In genomic region chr2:231563378-231563961, GRCh38 we compare ENCODE assay signal across 9 cellular contexts. TPM values are rescaled to one million over a fixed set of nuclear protein-coding genes. Genes with fewer than 3 reads are reported as not detected.
DNase-seq lines count a peak whose midpoint lies in the region; ATAC-seq and TF ChIP-seq lines count a peak whose summit lies in the region.
"Had no signal": no experiment of that assay in that cellular context is flagged by ENCODE, and none has a peak within 500 bp of the region (broad histone marks: within the 10 kb centered on the region; RNA-seq: fewer than 3 reads in every experiment).

No MANE protein-coding gene starts in this region.

- CTCF ChIA-PET in MCF 10A (lab: Yijun Ruan, JAX), result interaction anchor here (0.5 to 6.1 kb wide), 31 partner anchors 9 to 929 kb away, joined by 3 to 74 read pairs (median 4); no protein-coding TSS in a partner anchor

- peaks cover 14% of the 10 kb centered on the region for H3K27me3 Mint-ChIP-seq in HFFc6 (ENCODE audit: insufficient read depth)
- H3K27me3 Mint-ChIP-seq in MCF 10A (ENCODE audit: insufficient read depth, unreplicated experiment), result no peaks in the 10 kb centered on the region

- H3K27me3 ChIP-seq in DND-41 (ENCODE audit: insufficient read depth, low read length, poor library complexity), result no peaks in the 10 kb centered on the region

- H3K4me3 ChIP-seq in DND-41 (ENCODE audit: low read depth in 1 of 2, low read length in 2 of 2), result no peak overlapping the region

- H3K4me2 ChIP-seq in DND-41 (ENCODE audit: insufficient read depth, low read length), result no peak overlapping the region

- H2AFZ ChIP-seq in DND-41 (ENCODE audit: low read depth, low read length), result no peak overlapping the region

- POLR2A ChIA-PET in MCF 10A (lab: Yijun Ruan, JAX), result interaction anchor here (0.5 to 1.5 kb wide), 3 partner anchors 38 to 117 kb away, joined by 3 to 9 read pairs (median 3); no protein-coding TSS in a partner anchor

- H3K27ac Mint-ChIP-seq in HFFc6, result no peak overlapping the region
- no peak overlapping the region for H3K27ac Mint-ChIP-seq in MCF 10A (ENCODE audit: low read depth, unreplicated experiment)

- H3K79me2 ChIP-seq in DND-41 (ENCODE audit: insufficient read depth, low read length), result no peaks in the 10 kb centered on the region

- no peaks in the 10 kb centered on the region for H3K36me3 ChIP-seq in DND-41 (ENCODE audit: insufficient read depth, low read length)

- H4K20me1 ChIP-seq in DND-41 (ENCODE audit: insufficient read depth, low read length), result no peaks in the 10 kb centered on the region

- H3K4me3 Mint-ChIP-seq in HFFc6 (no peak overlapping the region), MCF 10A (ENCODE audit: unreplicated experiment) (no peak overlapping the region)

- peak; percentile 61 for DNase-seq in DND-41
- DNase-seq in HFFc6, result peak; percentile 48
- DNase-seq in OCI-M2 (lab: John Stamatoyannopoulos, UW; ENCODE audit: unreplicated experiment), result peak; percentile 29
- peak; percentile 70 for DNase-seq in MCF 10A (ENCODE audit: unreplicated experiment)
- peak; percentile 65 for DNase-seq in iris pigment epithelial cell (ENCODE audit: low read depth)
- DNase-seq in stimulated activated CD4-positive, alpha-beta T cell treated with anti-CD3 and anti-CD28 coated beads, TNF-alpha, amount 100 ng/mL, for 48 hours (ENCODE audit: low read depth in 3 of 3), result peak in 2 of 3 donors; percentile 32 to 47
- DNase-seq in NCI-H2029 (lab: John Stamatoyannopoulos, UW), result no peak

- no peaks in the 10 kb centered on the region for H3K9me3 ChIP-seq in DND-41 (ENCODE audit: insufficient read depth, low read length, severe bottlenecking)

- H3K9ac ChIP-seq in DND-41 (ENCODE audit: low read depth, low read length), result no peak overlapping the region

- BruUV-seq in MCF 10A (replicated peaks; lab: Mats Ljungman, UMichigan), result no TSS peak

- no peaks in the 10 kb centered on the region for H3K9me3 Mint-ChIP-seq in HFFc6
- H3K9me3 Mint-ChIP-seq in MCF 10A (ENCODE audit: unreplicated experiment), result peaks cover 7% of the 10 kb centered on the region

- no peaks in the 10 kb centered on the region for H3K4me1 ChIP-seq in DND-41 (ENCODE audit: insufficient read depth, low read length)

- H3K36me3 Mint-ChIP-seq in HFFc6 (ENCODE audit: low read depth) (no peaks in the 10 kb centered on the region), MCF 10A (ENCODE audit: insufficient read depth, unreplicated experiment) (no peaks in the 10 kb centered on the region)

- ATAC-seq in DND-41 (ENCODE audit: insufficient read depth, low read depth) (peak; percentile 93), HG03108 (IDR thresholded peaks at IDR 0.05; ENCODE audit: unreplicated experiment) (no peak)

- H3K4me1 Mint-ChIP-seq in HFFc6 (ENCODE audit: low read depth) (no peaks in the 10 kb centered on the region), MCF 10A (ENCODE audit: insufficient read depth, unreplicated experiment) (no peaks in the 10 kb centered on the region)

- intact Hi-C loops in MCF 10A (cut with micrococcal nuclease), result loop anchor here (1.0 to 2.0 kb wide), 3 partner anchors 38 to 152 kb away; no protein-coding TSS in a partner anchor

- no peak overlapping the region for H3K27ac ChIP-seq in DND-41 (ENCODE audit: low read length)

- TF ChIP-seq CTCF in DND-41 (IDR thresholded peaks at IDR 0.05; ENCODE audit: borderline replicate concordance, extremely low read depth, low read length, poor library complexity, severe bottlenecking) (peak; percentile 66), HFFc6 (IDR thresholded peaks at IDR 0.05) (peak; percentile 82), MCF 10A (IDR thresholded peaks at IDR 0.05; ENCODE audit: unreplicated experiment) (peak; percentile 78)

RNA-seq across cellular contexts. Expression of gene TEX44, which starts 29.2 kb away (rescaled TPM):
- not detected for total RNA-seq in HFFc6 (2021; fragmentation: NEBNext Ultra II Directional; extraction: Animal tissue kit (Norgen Biotek cat#: 25700))
- total RNA-seq in MCF 10A (2022), result not detected in 2 replicates
- total RNA-seq: temporal lobe had no signal

RNA-seq across cellular contexts. Expression of gene NMUR1, which starts 33.2 kb away (rescaled TPM):
- total RNA-seq in HFFc6 (2021; fragmentation: NEBNext Ultra II Directional; extraction: Animal tissue kit (Norgen Biotek cat#: 25700)), result not detected
- total RNA-seq in MCF 10A (2022), result not detected in 2 replicates
